11 cellular contexts compared by ENCODE assay signal in genomic region chr5:68272289-68272688, GRCh38. TPM values are rescaled to one million over a fixed set of nuclear protein-coding genes. Genes with fewer than 3 reads are reported as not detected.
A peak's percentile ranks its signal among the peaks of the same experiment; 100 is the strongest.
DNase-seq lines count a peak whose midpoint lies in the region; ATAC-seq, FAIRE-seq and TF ChIP-seq lines count a peak whose summit lies in the region.
"Had no signal": no experiment of that assay in that cellular context is flagged by ENCODE, and none has a peak within 500 bp of the region (broad histone marks: within the 10 kb centered on the region; RNA-seq: fewer than 3 reads in every experiment).

No MANE protein-coding gene starts in this region.

- peaks cover under 1% of the 10 kb centered on the region for H3K4me1 Mint-ChIP-seq in endothelial cell (ENCODE audit: unreplicated experiment)

- no peak overlapping the region for H3K9ac ChIP-seq in OCI-LY3 (ENCODE audit: low read length)

- H3K27me3 ChIP-seq in OCI-LY3 (ENCODE audit: low read depth, low read length) (no peaks in the 10 kb centered on the region), small intestine (ENCODE audit: control insufficient read depth in 2 of 2, insufficient read depth in 2 of 2, low read length in 2 of 2) (no peaks in the 10 kb centered on the region)
- H3K27me3 ChIP-seq: MG63 had no signal

- DNase-seq in NOMO-1 treated with DMSO at 0.1 percent for 48 hours (lab: John Stamatoyannopoulos, UW; ENCODE audit: unreplicated experiment) (peak; percentile 27), NOMO-1 treated with dmso at 0.1 percent for 144 hours (lab: John Stamatoyannopoulos, UW; ENCODE audit: unreplicated experiment) (no peak), endothelial cell (ENCODE audit: low spot score) (no peak), small intestine (no peak), GOT3 (lab: John Stamatoyannopoulos, UW) (no peak)
- no peak for DNase-seq in stimulated activated CD4-positive, alpha-beta T cell treated with anti-CD3 and anti-CD28 coated beads, Interleukin-4, amount 100 ng/mL, for 1 hour
- DNase-seq: activated CD4-positive, alpha-beta memory T cell treated with anti-CD3 and anti-CD28 coated beads for 36 hours; MG63 had no signal

- peaks cover 4% of the 10 kb centered on the region; the same call in 1 of the 2 replicates for H4K20me1 ChIP-seq in OCI-LY3 (ENCODE audit: insufficient read depth, low read length)

- H3K4me1 ChIP-seq in OCI-LY3 (ENCODE audit: low read length) (peaks cover 16% of the 10 kb centered on the region), small intestine (ENCODE audit: control insufficient read depth in 2 of 2, insufficient read depth in 1 of 2, low read depth in 1 of 2, low read length in 1 of 2) (peaks cover 5 to 8% of the 10 kb centered on the region in 2 donors)

- H3K9me3 ChIP-seq in OCI-LY3 (ENCODE audit: insufficient read depth, low read length), result no peaks in the 10 kb centered on the region
- no peaks in the 10 kb centered on the region for H3K9me3 ChIP-seq in small intestine (ENCODE audit: control insufficient read depth, low read depth)
- H3K9me3 ChIP-seq: MG63 had no signal

- no peaks in the 10 kb centered on the region for H3K79me2 ChIP-seq in OCI-LY3 (ENCODE audit: low read length)

- FAIRE-seq in small intestine (lab: Jason Lieb, UNC), result peak; percentile 55

- peak; percentile 42 for TF ChIP-seq CTCF in OCI-LY3 (IDR thresholded peaks at IDR 0.05; ENCODE audit: low read depth, low read length)
- peak; percentile 56 for TF ChIP-seq CTCF in endothelial cell (IDR thresholded peaks at IDR 0.05; ENCODE audit: unreplicated experiment)

- no peak for ATAC-seq in GM18870 (IDR thresholded peaks at IDR 0.05; ENCODE audit: unreplicated experiment)

- 68 to 75% (median 74%) methylated on average over 2 of the region's 2 CpGs for WGBS in small intestine, 3 donors

- H3K36me3 ChIP-seq in OCI-LY3 (replicated peaks; ENCODE audit: low read depth, low read length) (no peaks in the 10 kb centered on the region), small intestine (ENCODE audit: control insufficient read depth in 2 of 2, insufficient read depth in 2 of 2, low read length in 2 of 2) (peaks cover 0 to 12% of the 10 kb centered on the region in 2 donors)

- H3K4me2 ChIP-seq in OCI-LY3 (ENCODE audit: low read length), result no peak overlapping the region

- no peaks in the 10 kb centered on the region for H3K9me3 Mint-ChIP-seq in endothelial cell (ENCODE audit: unreplicated experiment)
- H3K9me3 Mint-ChIP-seq: activated CD4-positive, alpha-beta memory T cell treated with anti-CD3 and anti-CD28 coated beads for 36 hours had no signal

- H3K27ac Mint-ChIP-seq in endothelial cell (ENCODE audit: unreplicated experiment), result no peak overlapping the region
- H3K27ac Mint-ChIP-seq: activated CD4-positive, alpha-beta memory T cell treated with anti-CD3 and anti-CD28 coated beads for 36 hours had no signal

- H3K4me3 ChIP-seq in OCI-LY3 (ENCODE audit: low read length) (no peak overlapping the region), small intestine (ENCODE audit: low read depth in 1 of 2, low read length in 2 of 2) (no peak overlapping the region)
- H3K4me3 ChIP-seq: MG63, skin epidermis had no signal

- H3K27ac ChIP-seq in OCI-LY3 (ENCODE audit: low read length) (no peak overlapping the region), small intestine (ENCODE audit: low read depth in 1 of 2, low read length in 1 of 2) (no peak overlapping the region)

- H3K27me3 Mint-ChIP-seq in endothelial cell (ENCODE audit: unreplicated experiment), result peaks cover 1% of the 10 kb centered on the region
- H3K27me3 Mint-ChIP-seq: activated CD4-positive, alpha-beta memory T cell treated with anti-CD3 and anti-CD28 coated beads for 36 hours had no signal

- H2AFZ ChIP-seq in OCI-LY3 (ENCODE audit: low read depth, low read length), result no peak overlapping the region

- peaks cover 10% of the 10 kb centered on the region for H3K36me3 Mint-ChIP-seq in endothelial cell (ENCODE audit: low read depth, unreplicated experiment)

- H3K4me3 Mint-ChIP-seq in endothelial cell (ENCODE audit: unreplicated experiment), result no peak overlapping the region
- H3K4me3 Mint-ChIP-seq: activated CD4-positive, alpha-beta memory T cell treated with anti-CD3 and anti-CD28 coated beads for 36 hours had no signal

RNA-seq across cellular contexts. Expression of gene PIK3R1, which starts 56.7 kb away (rescaled TPM):
- 37.1 TPM for total RNA-seq in endothelial cell (ENCODE audit: unreplicated experiment)
- 10 to 100 TPM in 1 of 3 donors, 1 to 10 TPM in 2; 9.2 to 31.1 (median 9.8) TPM for polyA plus RNA-seq in small intestine
